ENCODE assay signal across 12 cellular contexts in the genomic region with DNA sequence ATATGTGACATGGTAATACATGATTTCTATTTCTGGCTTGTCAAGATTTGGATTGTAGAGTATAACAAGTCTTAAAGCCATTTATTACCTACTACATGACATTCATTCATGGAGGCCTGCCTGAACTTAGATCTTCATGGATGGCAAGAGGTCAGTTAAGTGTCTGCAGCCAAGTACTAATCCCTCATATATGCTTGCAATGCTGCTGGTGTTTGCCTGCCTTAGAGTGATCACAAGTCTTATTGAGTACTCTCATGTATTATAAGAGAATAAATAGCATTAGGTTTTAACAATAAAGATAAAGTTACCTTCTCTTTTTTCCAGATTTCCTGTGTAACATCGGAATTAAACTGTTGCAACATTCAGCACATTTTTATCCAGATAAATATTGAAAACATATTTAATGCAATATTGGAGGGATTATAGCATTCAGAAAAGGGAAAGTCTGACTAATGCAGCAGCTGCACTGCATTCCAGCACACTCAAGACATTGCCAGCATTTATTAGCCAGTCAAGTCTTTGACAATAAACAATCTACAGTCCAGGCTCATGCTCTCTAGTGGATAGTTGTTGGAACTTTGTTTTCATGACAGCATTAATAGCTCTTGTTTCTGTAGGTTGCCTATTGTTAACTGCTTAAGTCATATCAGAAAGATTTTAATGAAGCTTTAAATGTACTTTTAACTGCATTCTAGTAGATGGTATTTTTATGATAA.
A peak's percentile ranks its signal among the peaks of the same experiment; 100 is the strongest.
DNase-seq lines count a peak whose midpoint lies in the region; ATAC-seq and TF ChIP-seq lines count a peak whose summit lies in the region.
"Had no signal": no experiment of that assay in that cellular context is flagged by ENCODE, and none has a peak within 500 bp of the region (broad histone marks: within the 10 kb centered on the region; RNA-seq: fewer than 3 reads in every experiment).

No MANE protein-coding gene starts in this region.

- H3K27me3 ChIP-seq in breast epithelium, result no peaks in the 10 kb centered on the region
- no peaks in the 10 kb centered on the region for H3K27me3 ChIP-seq in upper lobe of right lung
- H3K27me3 ChIP-seq: esophagus squamous epithelium, upper lobe of left lung had no signal

- H3K4me1 ChIP-seq in breast epithelium, result no peaks in the 10 kb centered on the region
- no peaks in the 10 kb centered on the region for H3K4me1 ChIP-seq in upper lobe of right lung
- H3K4me1 ChIP-seq: upper lobe of left lung had no signal

- no peaks in the 10 kb centered on the region for H3K36me3 ChIP-seq in breast epithelium
- no peaks in the 10 kb centered on the region for H3K36me3 ChIP-seq in upper lobe of right lung
- H3K36me3 ChIP-seq: esophagus squamous epithelium, upper lobe of left lung had no signal

- peaks cover 7% of the 10 kb centered on the region for H3K36me3 Mint-ChIP-seq in MCF 10A (ENCODE audit: insufficient read depth, unreplicated experiment)
- H3K36me3 Mint-ChIP-seq in activated CD4-positive, alpha-beta T cell treated with anti-CD3 and anti-CD28 coated beads, Interleukin-2, amount 10 ng/mL, durations not matched to agents 7 days and 5 days (ENCODE audit: low read depth), result no peaks in the 10 kb centered on the region

- no peak overlapping the region for H3K4me3 ChIP-seq in breast epithelium
- no peak overlapping the region for H3K4me3 ChIP-seq in cardiac fibroblast (replicated peaks in 1 of 2; ENCODE audit: low read depth in 2 of 2, low read length in 2 of 2)
- H3K4me3 ChIP-seq in upper lobe of right lung, result no peak overlapping the region
- H3K4me3 ChIP-seq: esophagus squamous epithelium, upper lobe of left lung had no signal

- peak; percentile 43 for ATAC-seq in upper lobe of right lung
- ATAC-seq: natural killer cell treated with Interleukin-12 subunit alpha and Interleukin-12 subunit beta and Interleukin-15 and Interleukin-18, amount 100 ng/mL, for 72 hours had no signal

- CTCF ChIA-PET in MCF 10A (lab: Yijun Ruan, JAX), result interaction anchor here (0.6 kb wide), 1 partner anchor 738 kb away, joined by 3 read pairs; no protein-coding TSS in a partner anchor
- CTCF ChIA-PET in activated CD4-positive, alpha-beta T cell treated with anti-CD3 and anti-CD28 coated beads, Interleukin-2, amount 10 ng/mL, durations not matched to agents 7 days and 5 days (lab: Charles Lee), result no interaction called here

- TF ChIP-seq CTCF in MCF 10A (IDR thresholded peaks at IDR 0.05; ENCODE audit: unreplicated experiment), result no peak
- TF ChIP-seq CTCF in breast epithelium (IDR thresholded peaks at IDR 0.05), result no peak
- TF ChIP-seq CTCF in cardiac fibroblast (IDR thresholded peaks at IDR 0.05; ENCODE audit: low read depth, low read length), result peak; percentile 22
- peak; percentile 21 for TF ChIP-seq CTCF in upper lobe of right lung (IDR thresholded peaks at IDR 0.05)
- no peak for TF ChIP-seq CTCF in GM10266 (IDR thresholded peaks at IDR 0.05; ENCODE audit: control insufficient read depth, insufficient read depth, low read depth, missing control alignments)

- no peak overlapping the region for H3K27ac Mint-ChIP-seq in MCF 10A (ENCODE audit: low read depth, unreplicated experiment)
- no peak overlapping the region for H3K27ac Mint-ChIP-seq in activated CD4-positive, alpha-beta T cell treated with anti-CD3 and anti-CD28 coated beads, Interleukin-2, amount 10 ng/mL, durations not matched to agents 7 days and 5 days
- H3K27ac Mint-ChIP-seq: natural killer cell treated with Interleukin-12 subunit alpha and Interleukin-12 subunit beta and Interleukin-15 and Interleukin-18, amount 100 ng/mL, for 72 hours had no signal

- POLR2A ChIA-PET in MCF 10A (lab: Yijun Ruan, JAX), result interaction anchor here (0.7 kb wide), 1 partner anchor 28 kb away, joined by 3 read pairs; no protein-coding TSS in a partner anchor
- POLR2A ChIA-PET in activated CD4-positive, alpha-beta T cell treated with anti-CD3 and anti-CD28 coated beads, Interleukin-2, amount 10 ng/mL, durations not matched to agents 7 days and 5 days (lab: Charles Lee), result no interaction called here

- no peak for TF ChIP-seq POLR2A in breast epithelium (IDR thresholded peaks at IDR 0.05)

- H3K9me3 ChIP-seq in breast epithelium (no peaks in the 10 kb centered on the region), upper lobe of right lung (no peaks in the 10 kb centered on the region)
- H3K9me3 ChIP-seq: esophagus squamous epithelium, upper lobe of left lung had no signal

- DNase-seq in MCF 10A (ENCODE audit: unreplicated experiment), result peak; percentile 33
- no peak for DNase-seq in breast epithelium (ENCODE audit: low spot score in 2 of 2)
- DNase-seq in cardiac fibroblast (ENCODE audit: low read depth in 2 of 2), result peak; percentile 70 to 72
- peak; percentile 65 for DNase-seq in inferior parietal cortex (ENCODE audit: extremely low spot score)
- DNase-seq in upper lobe of right lung, result no peak
- DNase-seq in NCI-H2227 treated with DMSO at 0.1 percent for 48 hours (lab: John Stamatoyannopoulos, UW), result no peak
- DNase-seq in GM10266 (ENCODE audit: extremely low spot score), result no peak
- DNase-seq in activated CD4-positive, alpha-beta T cell treated with anti-CD3 and anti-CD28 coated beads, Interleukin-2, amount 10 ng/mL, durations not matched to agents 7 days and 5 days, result no peak
- DNase-seq: activated gamma-delta T cell, esophagus squamous epithelium, upper lobe of left lung had no signal

- no TSS peak for BruUV-seq in MCF 10A (replicated peaks; lab: Mats Ljungman, UMichigan)

- intact Hi-C loops in MCF 10A (cut with micrococcal nuclease), result loop anchor here (10.0 kb wide), 1 partner anchor 737 kb away; a partner anchor contains a TSS
- intact Hi-C loops in breast epithelium (cut with DNase I; ENCODE audit: low total_unique reads), result no loop called here
- intact Hi-C loops in upper lobe of right lung (cut with DNase I), result no loop called here

- H3K4me3 Mint-ChIP-seq in MCF 10A (ENCODE audit: unreplicated experiment), result no peak overlapping the region
- no peak overlapping the region for H3K4me3 Mint-ChIP-seq in activated CD4-positive, alpha-beta T cell treated with anti-CD3 and anti-CD28 coated beads, Interleukin-2, amount 10 ng/mL, durations not matched to agents 7 days and 5 days
- H3K4me3 Mint-ChIP-seq: natural killer cell treated with Interleukin-12 subunit alpha and Interleukin-12 subunit beta and Interleukin-15 and Interleukin-18, amount 100 ng/mL, for 72 hours had no signal

- H3K9me3 Mint-ChIP-seq in MCF 10A (ENCODE audit: unreplicated experiment), result no peaks in the 10 kb centered on the region
- H3K9me3 Mint-ChIP-seq in activated CD4-positive, alpha-beta T cell treated with anti-CD3 and anti-CD28 coated beads, Interleukin-2, amount 10 ng/mL, durations not matched to agents 7 days and 5 days, result no peaks in the 10 kb centered on the region

- H3K4me1 Mint-ChIP-seq in MCF 10A (ENCODE audit: insufficient read depth, unreplicated experiment), result no peaks in the 10 kb centered on the region
- no peaks in the 10 kb centered on the region for H3K4me1 Mint-ChIP-seq in activated CD4-positive, alpha-beta T cell treated with anti-CD3 and anti-CD28 coated beads, Interleukin-2, amount 10 ng/mL, durations not matched to agents 7 days and 5 days

- H3K27ac ChIP-seq in breast epithelium (no peak overlapping the region), upper lobe of right lung (no peak overlapping the region)
- H3K27ac ChIP-seq: esophagus squamous epithelium, upper lobe of left lung had no signal

- no peaks in the 10 kb centered on the region for H3K27me3 Mint-ChIP-seq in MCF 10A (ENCODE audit: insufficient read depth, unreplicated experiment)
- no peaks in the 10 kb centered on the region for H3K27me3 Mint-ChIP-seq in activated CD4-positive, alpha-beta T cell treated with anti-CD3 and anti-CD28 coated beads, Interleukin-2, amount 10 ng/mL, durations not matched to agents 7 days and 5 days
- H3K27me3 Mint-ChIP-seq: natural killer cell treated with Interleukin-12 subunit alpha and Interleukin-12 subunit beta and Interleukin-15 and Interleukin-18, amount 100 ng/mL, for 72 hours had no signal

Comparison
In these comparisons a context has a peak if more than half of its experiments do, and no peak if none do; other contexts are left out.
1. DNase-seq: peak in MCF 10A (single experiment), cardiac fibroblast (2 of 2) and inferior parietal cortex (single experiment); none in breast epithelium (0 of 2), upper lobe of right lung (single experiment), NCI-H2227 treated with DMSO at 0.1 percent for 48 hours (single experiment), GM10266 (single experiment) and activated CD4-positive, alpha-beta T cell treated with anti-CD3 and anti-CD28 coated beads, Interleukin-2, amount 10 ng/mL, durations not matched to agents 7 days and 5 days (single experiment).
2. CTCF ChIP-seq: peak in cardiac fibroblast (single experiment) and upper lobe of right lung (single experiment); none in MCF 10A (single experiment), breast epithelium (0 of 3) and GM10266 (single experiment).